1 cellular context compared by ENCODE assay signal in the genomic region with DNA sequence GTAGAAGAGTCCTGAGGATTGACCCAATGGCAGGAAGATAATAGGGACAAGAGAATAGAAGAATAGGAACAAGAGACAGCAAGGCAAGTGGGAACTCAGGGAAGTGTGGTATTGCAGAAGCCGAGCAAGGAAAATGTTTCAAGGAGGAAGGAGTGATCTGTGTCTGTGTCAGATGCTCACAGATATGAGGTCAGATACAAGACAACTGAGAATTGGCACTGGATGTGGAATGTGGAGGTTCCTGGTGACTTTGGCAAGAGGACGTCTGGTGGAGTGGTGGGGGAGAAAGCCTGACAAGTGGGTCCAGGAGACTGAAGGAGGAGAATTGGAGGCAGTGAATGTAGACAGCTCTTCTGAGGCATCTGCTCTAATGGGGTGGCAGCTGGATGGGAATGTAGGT.
TF ChIP-seq lines count a peak whose summit lies in the region.

No MANE protein-coding gene starts in this region.

TF ChIP-seq in SK-N-SH treated with all-trans-retinoic acid at 6 μM for 48 hours, 23 proteins besides CTCF, POLR2A, EP300 and RAD21 (continued from another document):
- TF ChIP-seq, protein P1, sequence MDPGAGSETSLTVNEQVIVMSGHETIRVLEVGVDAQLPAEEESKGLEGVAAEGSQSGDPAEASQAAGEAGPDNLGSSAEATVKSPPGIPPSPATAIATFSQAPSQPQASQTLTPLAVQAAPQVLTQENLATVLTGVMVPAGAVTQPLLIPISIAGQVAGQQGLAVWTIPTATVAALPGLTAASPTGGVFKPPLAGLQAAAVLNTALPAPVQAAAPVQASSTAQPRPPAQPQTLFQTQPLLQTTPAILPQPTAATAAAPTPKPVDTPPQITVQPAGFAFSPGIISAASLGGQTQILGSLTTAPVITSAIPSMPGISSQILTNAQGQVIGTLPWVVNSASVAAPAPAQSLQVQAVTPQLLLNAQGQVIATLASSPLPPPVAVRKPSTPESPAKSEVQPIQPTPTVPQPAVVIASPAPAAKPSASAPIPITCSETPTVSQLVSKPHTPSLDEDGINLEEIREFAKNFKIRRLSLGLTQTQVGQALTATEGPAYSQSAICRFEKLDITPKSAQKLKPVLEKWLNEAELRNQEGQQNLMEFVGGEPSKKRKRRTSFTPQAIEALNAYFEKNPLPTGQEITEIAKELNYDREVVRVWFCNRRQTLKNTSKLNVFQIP (CRISPR knock-in tag; IDR thresholded peaks at IDR 0.05; ENCODE audit: borderline replicate concordance, low read depth): no peak
- no peak for TF ChIP-seq ESRRG (CRISPR knock-in tag; IDR thresholded peaks at IDR 0.05)
- no peak for TF ChIP-seq BACH2 (CRISPR knock-in tag; IDR thresholded peaks at IDR 0.05; ENCODE audit: borderline replicate concordance)
- TF ChIP-seq OSR1 (CRISPR knock-in tag; IDR thresholded peaks at IDR 0.05): no peak
- TF ChIP-seq, protein P2, sequence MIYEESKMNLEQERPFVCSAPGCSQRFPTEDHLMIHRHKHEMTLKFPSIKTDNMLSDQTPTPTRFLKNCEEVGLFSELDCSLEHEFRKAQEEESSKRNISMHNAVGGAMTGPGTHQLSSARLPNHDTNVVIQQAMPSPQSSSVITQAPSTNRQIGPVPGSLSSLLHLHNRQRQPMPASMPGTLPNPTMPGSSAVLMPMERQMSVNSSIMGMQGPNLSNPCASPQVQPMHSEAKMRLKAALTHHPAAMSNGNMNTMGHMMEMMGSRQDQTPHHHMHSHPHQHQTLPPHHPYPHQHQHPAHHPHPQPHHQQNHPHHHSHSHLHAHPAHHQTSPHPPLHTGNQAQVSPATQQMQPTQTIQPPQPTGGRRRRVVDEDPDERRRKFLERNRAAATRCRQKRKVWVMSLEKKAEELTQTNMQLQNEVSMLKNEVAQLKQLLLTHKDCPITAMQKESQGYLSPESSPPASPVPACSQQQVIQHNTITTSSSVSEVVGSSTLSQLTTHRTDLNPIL (CRISPR knock-in tag; IDR thresholded peaks at IDR 0.05; ENCODE audit: low read depth): no peak
TF ChIP-seq in SK-N-SH treated with all-trans-retinoic acid at 6 μM for 48 hours: peak in this region for 0.
